8 cellular contexts compared by ENCODE assay signal in genomic region chr10:36888925-36889573, GRCh38.
DNase-seq lines count a peak whose midpoint lies in the region; ATAC-seq and TF ChIP-seq lines count a peak whose summit lies in the region.

No MANE protein-coding gene starts in this region.

- 24% methylated on average over 6 of the region's 6 CpGs for WGBS in liver

- no peak overlapping the region for H3K27ac Mint-ChIP-seq in activated T-helper 17 cell treated with anti-CD3 and anti-CD28 coated beads, Interleukin-2, amount 50 U/mL, for 72 hours
- no peak overlapping the region for H3K27ac Mint-ChIP-seq in natural killer cell

- TF ChIP-seq RAD21 in liver (IDR thresholded peaks at IDR 0.05), result no peak

- no peaks in the 10 kb centered on the region for H3K4me1 Mint-ChIP-seq in activated T-helper 17 cell treated with anti-CD3 and anti-CD28 coated beads, Interleukin-2, amount 50 U/mL, for 72 hours
- H3K4me1 Mint-ChIP-seq in natural killer cell, result no peaks in the 10 kb centered on the region

- no peak overlapping the region for H3K27ac ChIP-seq in liver (ENCODE audit: low read depth in 1 of 2, low read length in 2 of 2)

- H3K9me3 ChIP-seq in liver (ENCODE audit: control insufficient read depth in 4 of 4, low read length in 3 of 4), result no peaks in the 10 kb centered on the region

- H3K4me1 ChIP-seq in liver (ENCODE audit: control insufficient read depth in 4 of 4, insufficient read depth in 4 of 4, low read length in 3 of 4), result peaks cover 0 to 2% (median 0%) of the 10 kb centered on the region in 4 donors

- H3K9me3 Mint-ChIP-seq in activated T-helper 17 cell treated with anti-CD3 and anti-CD28 coated beads, Interleukin-2, amount 50 U/mL, for 72 hours, result no peaks in the 10 kb centered on the region
- H3K9me3 Mint-ChIP-seq in natural killer cell, result no peaks in the 10 kb centered on the region

- H3K4me3 Mint-ChIP-seq in activated T-helper 17 cell treated with anti-CD3 and anti-CD28 coated beads, Interleukin-2, amount 50 U/mL, for 72 hours, result no peak overlapping the region
- no peak overlapping the region for H3K4me3 Mint-ChIP-seq in natural killer cell

- H3K36me3 ChIP-seq in liver (ENCODE audit: control insufficient read depth in 4 of 4, insufficient read depth in 3 of 4, low read depth in 1 of 4, low read length in 3 of 4), result no peaks in the 10 kb centered on the region

- H3K27me3 Mint-ChIP-seq in activated T-helper 17 cell treated with anti-CD3 and anti-CD28 coated beads, Interleukin-2, amount 50 U/mL, for 72 hours, result no peaks in the 10 kb centered on the region
- H3K27me3 Mint-ChIP-seq in natural killer cell (ENCODE audit: low read depth in 2 of 2), result no peaks in the 10 kb centered on the region

- intact Hi-C loops in natural killer cell (cut with micrococcal nuclease), result no loop called here

- no peaks in the 10 kb centered on the region for H3K27me3 ChIP-seq in liver (ENCODE audit: control insufficient read depth in 4 of 4, insufficient read depth in 4 of 4, low read length in 3 of 4)

- ATAC-seq in HG02943 (IDR thresholded peaks at IDR 0.05; ENCODE audit: low read depth, unreplicated experiment) (peak; percentile 70), natural killer cell (no peak)
- ATAC-seq in activated T-helper 17 cell treated with anti-CD3 and anti-CD28 coated beads, Interleukin-2, amount 50 U/mL, for 72 hours (replicated peaks), result peak; percentile 53

- DNase-seq in activated effector memory CD4-positive, alpha-beta T cell treated with anti-CD3 and anti-CD28 coated beads, Interleukin-2, amount 50 U/mL, for 16 hours, result peak; percentile 72
- no peak for DNase-seq in activated effector memory CD4-positive, alpha-beta T cell treated with Interleukin-2 at 50 U/mL for 16 hours
- DNase-seq in NCI-H82 treated with DMSO at 0.1 percent for 48 hours (lab: John Stamatoyannopoulos, UW; ENCODE audit: unreplicated experiment) (peak; percentile 43), ureter (ENCODE audit: low spot score) (peak; percentile 58), natural killer cell (no peak)

- H3K9ac ChIP-seq in liver (ENCODE audit: low read depth in 1 of 2, low read length in 2 of 2), result no peak overlapping the region

- TF ChIP-seq CTCF in liver (IDR thresholded peaks at IDR 0.05; ENCODE audit: low read depth, low read length, missing input control), result no peak
- no peak for TF ChIP-seq CTCF in natural killer cell (IDR thresholded peaks at IDR 0.05)

- no peak overlapping the region for H3K4me3 ChIP-seq in liver (ENCODE audit: low read depth in 1 of 3, low read length in 3 of 3)

- H3K36me3 Mint-ChIP-seq in activated T-helper 17 cell treated with anti-CD3 and anti-CD28 coated beads, Interleukin-2, amount 50 U/mL, for 72 hours (ENCODE audit: low read depth), result no peaks in the 10 kb centered on the region
- H3K36me3 Mint-ChIP-seq in natural killer cell, result no peaks in the 10 kb centered on the region

TF ChIP-seq in liver, 16 proteins besides CTCF, POLR2A, EP300 and RAD21:
- TF ChIP-seq EGR1 (IDR thresholded peaks at IDR 0.05; ENCODE audit: low read depth in 2 of 2), result no peak
- TF ChIP-seq HNF4A (conservative IDR thresholded peaks at IDR 0.05), result peak; percentile 32 to 69
- peak; percentile 17 for TF ChIP-seq HNF4G (IDR thresholded peaks at IDR 0.05)
- no peak for TF ChIP-seq GABPA (IDR thresholded peaks at IDR 0.05 in 1 of 2, conservative IDR thresholded peaks at IDR 0.05 in 1 of 2)
- TF ChIP-seq SP1 (IDR thresholded peaks at IDR 0.05), result peak; percentile 18

Comparison
In these comparisons a context has a peak if more than half of its experiments do, and no peak if none do; other contexts are left out.
1. DNase-seq: peak in activated effector memory CD4-positive, alpha-beta T cell treated with anti-CD3 and anti-CD28 coated beads, Interleukin-2, amount 50 U/mL, for 16 hours (single experiment), NCI-H82 treated with DMSO at 0.1 percent for 48 hours (single experiment) and ureter (single experiment); none in activated effector memory CD4-positive, alpha-beta T cell treated with Interleukin-2 at 50 U/mL for 16 hours (single experiment) and natural killer cell (single experiment).
2. ATAC-seq: peak in HG02943 (single experiment) and activated T-helper 17 cell treated with anti-CD3 and anti-CD28 coated beads, Interleukin-2, amount 50 U/mL, for 72 hours (single experiment); none in natural killer cell (0 of 3).